In genomic region chr6:44096615-44097014, GRCh38 we compare ENCODE assay signal across 8 cellular contexts.
DNase-seq lines count a peak whose midpoint lies in the region; ATAC-seq and TF ChIP-seq lines count a peak whose summit lies in the region.

No MANE protein-coding gene starts in this region.

- H3K4me1 Mint-ChIP-seq in nephron: no peaks in the 10 kb centered on the region

- peaks cover 16% of the 10 kb centered on the region for H3K36me3 Mint-ChIP-seq in nephron (ENCODE audit: low read depth)

- peaks cover 24% of the 10 kb centered on the region for H4K20me1 ChIP-seq in OCI-LY3 (ENCODE audit: insufficient read depth, low read length)

- no peak overlapping the region for H3K9ac ChIP-seq in OCI-LY3 (ENCODE audit: low read length)

- peak overlapping the region in 1 of 3 experiments; percentile 65 for H3K27ac Mint-ChIP-seq in nephron

- H3K4me3 ChIP-seq in GM12865 (ENCODE audit: low read depth, low read length) (no peak overlapping the region), OCI-LY3 (ENCODE audit: low read length) (no peak overlapping the region)

- no peaks in the 10 kb centered on the region for H3K4me1 ChIP-seq in OCI-LY3 (ENCODE audit: low read length)

- no peak overlapping the region for H3K4me3 Mint-ChIP-seq in nephron

- H3K27me3 ChIP-seq in OCI-LY3 (ENCODE audit: low read depth, low read length): no peaks in the 10 kb centered on the region

- H3K9me3 Mint-ChIP-seq in nephron: no peaks in the 10 kb centered on the region

- no peaks in the 10 kb centered on the region for H3K27me3 Mint-ChIP-seq in nephron (ENCODE audit: low read depth)

- TF ChIP-seq POLR2A in erythroblast (IDR thresholded peaks at IDR 0.05; ENCODE audit: low read length): no peak

- no peaks in the 10 kb centered on the region for H3K9me3 ChIP-seq in OCI-LY3 (ENCODE audit: insufficient read depth, low read length)

- H3K36me3 ChIP-seq in OCI-LY3 (replicated peaks; ENCODE audit: low read depth, low read length): peaks cover 33% of the 10 kb centered on the region

- no peaks in the 10 kb centered on the region; the same call in 1 of the 2 replicates for H3K79me2 ChIP-seq in OCI-LY3 (ENCODE audit: low read length)

- no peak overlapping the region for H3K27ac ChIP-seq in OCI-LY3 (ENCODE audit: low read length)

- H2AFZ ChIP-seq in OCI-LY3 (ENCODE audit: low read depth, low read length): no peak overlapping the region

- peak; percentile 87 for TF ChIP-seq CTCF in GM12865 (IDR thresholded peaks at IDR 0.05; ENCODE audit: insufficient read depth, low read depth, low read length, missing control alignments)
- TF ChIP-seq CTCF in OCI-LY3 (IDR thresholded peaks at IDR 0.05; ENCODE audit: low read depth, low read length): peak; percentile 86
- peak; percentile 73 to 80 (median 78) for TF ChIP-seq CTCF in nephron (IDR thresholded peaks at IDR 0.05; ENCODE audit: unreplicated experiment in 3 of 3)

- H3K4me2 ChIP-seq in OCI-LY3 (ENCODE audit: low read length): no peak overlapping the region

- no peak for ATAC-seq in GM18520 (IDR thresholded peaks at IDR 0.05; ENCODE audit: unreplicated experiment)

- DNase-seq in GM12865 (ENCODE audit: low read depth): peak; percentile 81
- peak; percentile 72 for DNase-seq in HK-2 (ENCODE audit: unreplicated experiment)
- peak; percentile 59 for DNase-seq in activated T-cell treated with anti-CD3 and anti-CD28 coated beads for 1 hour (ENCODE audit: low read depth)
- peak; percentile 73 to 88 for DNase-seq in erythroblast (lab: John Stamatoyannopoulos, UW)
- peak; percentile 73 for DNase-seq in stimulated activated naive CD4-positive, alpha-beta T cell treated with Interleukin-2 at 50 U/mL for 16 hours (lab: John Stamatoyannopoulos, UW)
